In the genomic region with DNA sequence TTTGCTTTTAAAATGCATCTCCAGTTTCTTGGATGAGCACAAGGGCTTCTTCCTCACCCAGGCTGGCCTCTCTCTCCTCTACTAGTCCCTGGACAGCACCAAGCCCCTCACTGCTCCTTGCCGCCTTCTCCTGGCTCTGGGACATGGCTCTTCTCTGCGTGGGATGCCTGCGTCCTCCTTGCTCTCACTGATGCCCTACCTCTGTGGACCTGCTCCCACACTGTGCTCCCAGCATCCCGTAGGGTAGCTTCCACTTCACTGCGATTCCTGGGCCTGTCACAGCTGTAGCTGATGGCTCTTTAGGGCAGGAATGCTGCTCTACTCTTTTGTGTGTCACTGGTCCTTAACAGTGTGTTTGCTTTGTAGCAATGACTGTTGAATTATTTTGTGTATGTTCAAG, we compare ENCODE assay signal across 17 cellular contexts.
DNase-seq lines count a peak whose midpoint lies in the region; ATAC-seq and TF ChIP-seq lines count a peak whose summit lies in the region.
"Had no signal": no experiment of that assay in that cellular context is flagged by ENCODE, and none has a peak within 500 bp of the region (broad histone marks: within the 10 kb centered on the region; RNA-seq: fewer than 3 reads in every experiment).

No MANE protein-coding gene starts in this region.

- H4K91ac ChIP-seq in mesenchymal stem cell (ENCODE audit: low read length): peak overlapping the region; percentile 25

- H3K27ac Mint-ChIP-seq in GM23338: no peak overlapping the region
- H3K27ac Mint-ChIP-seq in type B pancreatic cell: no peak overlapping the region
- H3K27ac Mint-ChIP-seq: CD14-positive monocyte; CD4-positive, alpha-beta memory T cell; H9 had no signal

- H3K4me2 ChIP-seq in GM23338 (no peak overlapping the region), mesenchymal stem cell (ENCODE audit: low read length, poor library complexity, severe bottlenecking) (no peak overlapping the region)
- H3K4me2 ChIP-seq: BLaER1 had no signal

- WGBS in mesenchymal stem cell: 90% methylated on average over 5 of the region's 5 CpGs
- WGBS in gastroesophageal sphincter (ENCODE audit: low coverage in 1 of 2), 2 donors: 90 to 93% methylated on average over 2 to 5 of the region's 5 CpGs

- TF ChIP-seq EP300 in gastroesophageal sphincter (IDR thresholded peaks at IDR 0.05): no peak

- TF ChIP-seq CTCF in GM23338 (conservative IDR thresholded peaks at IDR 0.05; ENCODE audit: low read depth in 2 of 2): no peak
- TF ChIP-seq CTCF in coronary artery (IDR thresholded peaks at IDR 0.05): no peak
- TF ChIP-seq CTCF in type B pancreatic cell (conservative IDR thresholded peaks at IDR 0.05): no peak
- TF ChIP-seq CTCF in gastroesophageal sphincter (IDR thresholded peaks at IDR 0.05): no peak

- peak overlapping the region; percentile 26 for H2BK15ac ChIP-seq in mesenchymal stem cell (ENCODE audit: low read depth, poor library complexity, severe bottlenecking)

- H3K27me3 ChIP-seq in GM23338 (ENCODE audit: insufficient read depth): no peaks in the 10 kb centered on the region
- no peaks in the 10 kb centered on the region for H3K27me3 ChIP-seq in mesenchymal stem cell (ENCODE audit: control insufficient read depth in 1 of 2, insufficient read depth in 1 of 2, low read length in 2 of 2)
- H3K27me3 ChIP-seq in gastroesophageal sphincter: no peaks in the 10 kb centered on the region
- H3K27me3 ChIP-seq: BLaER1 had no signal

- H2AFZ ChIP-seq in GM23338: peak overlapping the region; percentile 63; the same call in 1 of the 2 replicates
- no peak overlapping the region for H2AFZ ChIP-seq in mesenchymal stem cell (ENCODE audit: low read depth, low read length)

- H3K4ac ChIP-seq in mesenchymal stem cell (ENCODE audit: low read depth in 1 of 2, low read length in 2 of 2): peak overlapping the region in 1 of 2 experiments; percentile 38

- no peak overlapping the region for H3K14ac ChIP-seq in mesenchymal stem cell (ENCODE audit: low read length in 2 of 2)

- ATAC-seq in GM23338: peak; percentile 31; the same call in 2 of the 3 replicates
- no peak for ATAC-seq in gastroesophageal sphincter
- ATAC-seq in left lobe of liver: no peak
- ATAC-seq: HepG2 had no signal

- H3K18ac ChIP-seq in mesenchymal stem cell (ENCODE audit: low read depth in 1 of 2, low read length in 2 of 2): no peak overlapping the region

- H3K9ac ChIP-seq in mesenchymal stem cell (ENCODE audit: low read length): no peak overlapping the region
- H3K9ac ChIP-seq: BLaER1 had no signal

- H3K9me3 Mint-ChIP-seq in GM23338 (no peaks in the 10 kb centered on the region; the same call in 2 of the 3 replicates), type B pancreatic cell (peaks cover under 1% of the 10 kb centered on the region)
- H3K9me3 Mint-ChIP-seq: H9 had no signal

- no peak overlapping the region for H2BK120ac ChIP-seq in mesenchymal stem cell (ENCODE audit: low read depth, low read length)

- H3K36me3 Mint-ChIP-seq in GM23338 (ENCODE audit: low read depth) (no peaks in the 10 kb centered on the region), type B pancreatic cell (no peaks in the 10 kb centered on the region)
- H3K36me3 Mint-ChIP-seq: CD14-positive monocyte; CD4-positive, alpha-beta memory T cell had no signal

- H3K27ac ChIP-seq in GM23338 (ENCODE audit: low read depth) (no peak overlapping the region), coronary artery (no peak overlapping the region), mesenchymal stem cell (ENCODE audit: low read length, poor library complexity, severe bottlenecking) (no peak overlapping the region), gastroesophageal sphincter (no peak overlapping the region)
- H3K27ac ChIP-seq: BLaER1 had no signal

- no peak for TF ChIP-seq POLR2A in gastroesophageal sphincter (IDR thresholded peaks at IDR 0.05)

- H3K9me2 ChIP-seq in GM23338 (ENCODE audit: insufficient read depth): peaks cover 10% of the 10 kb centered on the region

- DNase-seq in GM23338 (ENCODE audit: low spot score) (no peak), coronary artery (ENCODE audit: low spot score) (peak; percentile 57), mesenchymal stem cell (no peak), type B pancreatic cell (ENCODE audit: extremely low spot score, unreplicated experiment) (peak; percentile 36), left lobe of liver (ENCODE audit: low spot score) (no peak), foreskin melanocyte (no peak)
- DNase-seq: 8988T; CD4-positive, alpha-beta memory T cell; DMS153; DMS79; GDM1; GOT3; H9 had no signal

- no peak overlapping the region for H3K4me3 Mint-ChIP-seq in GM23338
- H3K4me3 Mint-ChIP-seq in type B pancreatic cell: no peak overlapping the region
- H3K4me3 Mint-ChIP-seq: CD14-positive monocyte; CD4-positive, alpha-beta memory T cell; H9 had no signal

- H3K36me3 ChIP-seq in GM23338 (ENCODE audit: insufficient read depth) (no peaks in the 10 kb centered on the region), mesenchymal stem cell (ENCODE audit: control insufficient read depth in 1 of 2, insufficient read depth in 2 of 2, low read depth in 1 of 2, low read length in 2 of 2) (peaks cover 0 to 3% of the 10 kb centered on the region in 2 experiments), gastroesophageal sphincter (no peaks in the 10 kb centered on the region)
- H3K36me3 ChIP-seq: BLaER1 had no signal

- no peaks in the 10 kb centered on the region for H3K79me1 ChIP-seq in mesenchymal stem cell (replicated peaks; ENCODE audit: low read length, poor library complexity, severe bottlenecking)

- H3K4me1 Mint-ChIP-seq in GM23338: peaks cover 10% of the 10 kb centered on the region
- H3K4me1 Mint-ChIP-seq in type B pancreatic cell (ENCODE audit: unreplicated experiment): peaks cover 19% of the 10 kb centered on the region
- H3K4me1 Mint-ChIP-seq: CD14-positive monocyte; CD4-positive, alpha-beta memory T cell had no signal

- H2AK5ac ChIP-seq in mesenchymal stem cell (ENCODE audit: low read length, severe bottlenecking): peak overlapping the region; percentile 23

- H3K79me2 ChIP-seq in GM23338 (replicated peaks; ENCODE audit: insufficient read depth): no peaks in the 10 kb centered on the region

- no peak overlapping the region for H3K23ac ChIP-seq in mesenchymal stem cell (ENCODE audit: low read length in 2 of 2)

- no peak overlapping the region for H2BK12ac ChIP-seq in mesenchymal stem cell (ENCODE audit: low read length in 2 of 2)

- H3K9me3 ChIP-seq in mesenchymal stem cell (ENCODE audit: control insufficient read depth, low read length): peaks cover 6% of the 10 kb centered on the region
- no peaks in the 10 kb centered on the region for H3K9me3 ChIP-seq in gastroesophageal sphincter
- H3K9me3 ChIP-seq: BLaER1 had no signal

- no peaks in the 10 kb centered on the region for H4K20me1 ChIP-seq in GM23338 (replicated peaks; ENCODE audit: insufficient read depth)
- H4K20me1 ChIP-seq: BLaER1 had no signal

- H2BK5ac ChIP-seq in mesenchymal stem cell (ENCODE audit: low read depth, low read length, poor library complexity, severe bottlenecking): no peak overlapping the region

- H3F3A ChIP-seq in GM23338 (replicated peaks; ENCODE audit: low read depth): no peaks in the 10 kb centered on the region

- H3K27me3 Mint-ChIP-seq in GM23338 (ENCODE audit: insufficient read depth, low read depth, poor library complexity) (no peaks in the 10 kb centered on the region), type B pancreatic cell (no peaks in the 10 kb centered on the region)

- no peak overlapping the region for H3K4me3 ChIP-seq in GM23338
- H3K4me3 ChIP-seq in coronary artery: no peak overlapping the region
- H3K4me3 ChIP-seq in mesenchymal stem cell (ENCODE audit: insufficient read depth in 1 of 2, low read depth in 1 of 2, low read length in 2 of 2): no peak overlapping the region
- H3K4me3 ChIP-seq in gastroesophageal sphincter: no peak overlapping the region
- H3K4me3 ChIP-seq: BLaER1 had no signal

- peak overlapping the region; percentile 38 for H4K8ac ChIP-seq in mesenchymal stem cell (ENCODE audit: low read length)

- peaks cover 16% of the 10 kb centered on the region for H3K4me1 ChIP-seq in GM23338 (ENCODE audit: insufficient read depth)
- H3K4me1 ChIP-seq in mesenchymal stem cell (ENCODE audit: control insufficient read depth, insufficient read depth, low read depth, low read length): peaks cover 12% of the 10 kb centered on the region
- peaks cover 9 to 24% (median 15%) of the 10 kb centered on the region in 3 donors for H3K4me1 ChIP-seq in gastroesophageal sphincter
- H3K4me1 ChIP-seq: BLaER1 had no signal

TF ChIP-seq in GM23338, 12 proteins besides CTCF, POLR2A, EP300 and RAD21 (continues in another document):
- no peak for TF ChIP-seq POLR2AphosphoS5 (IDR thresholded peaks at IDR 0.05; ENCODE audit: low read depth)
- no peak for TF ChIP-seq EZH2phosphoT487 (IDR thresholded peaks at IDR 0.05; ENCODE audit: unreplicated experiment)
- TF ChIP-seq ZNF114 (CRISPR knock-in tag; IDR thresholded peaks at IDR 0.05): no peak
- TF ChIP-seq EZH2 (IDR thresholded peaks at IDR 0.05; ENCODE audit: low read depth, unreplicated experiment): no peak
- TF ChIP-seq, protein P1, sequence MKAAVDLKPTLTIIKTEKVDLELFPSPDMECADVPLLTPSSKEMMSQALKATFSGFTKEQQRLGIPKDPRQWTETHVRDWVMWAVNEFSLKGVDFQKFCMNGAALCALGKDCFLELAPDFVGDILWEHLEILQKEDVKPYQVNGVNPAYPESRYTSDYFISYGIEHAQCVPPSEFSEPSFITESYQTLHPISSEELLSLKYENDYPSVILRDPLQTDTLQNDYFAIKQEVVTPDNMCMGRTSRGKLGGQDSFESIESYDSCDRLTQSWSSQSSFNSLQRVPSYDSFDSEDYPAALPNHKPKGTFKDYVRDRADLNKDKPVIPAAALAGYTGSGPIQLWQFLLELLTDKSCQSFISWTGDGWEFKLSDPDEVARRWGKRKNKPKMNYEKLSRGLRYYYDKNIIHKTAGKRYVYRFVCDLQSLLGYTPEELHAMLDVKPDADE (IDR thresholded peaks at IDR 0.05): no peak

Comparison
In these comparisons a context has a peak if more than half of its experiments do, and no peak if none do; other contexts are left out.
1. DNase-seq: peak in coronary artery (single experiment) and type B pancreatic cell (single experiment); none in GM23338 (single experiment), mesenchymal stem cell (single experiment), left lobe of liver (single experiment) and foreskin melanocyte (single experiment).